ENCODE assay signal across 22 cellular contexts in genomic region chr6:315226-315625, GRCh38. TPM values are rescaled to one million over a fixed set of nuclear protein-coding genes. Genes with fewer than 3 reads are reported as not detected.
A peak's percentile ranks its signal among the peaks of the same experiment; 100 is the strongest.
DNase-seq lines count a peak whose midpoint lies in the region; ATAC-seq and TF ChIP-seq lines count a peak whose summit lies in the region.
"Had no signal": no experiment of that assay in that cellular context is flagged by ENCODE, and none has a peak within 500 bp of the region (broad histone marks: within the 10 kb centered on the region; RNA-seq: fewer than 3 reads in every experiment).

No MANE protein-coding gene starts in this region.

- DNase-seq in coronary artery (ENCODE audit: low spot score) (peak; percentile 71), posterior vena cava (ENCODE audit: low spot score) (peak; percentile 71), NCI-H2171 treated with DMSO at 0.1 percent for 48 hours (lab: John Stamatoyannopoulos, UW) (no peak)
- DNase-seq: CD4-positive, CD25-positive, alpha-beta regulatory T cell; HCEC 1CT; Karpas-422; NCI-H1092 treated with DMSO at 0.1 percent for 48 hours; NCI-H1436; NCI-H187; NCI-H2081 treated with DMSO at 0.1 percent for 48 hours; NCI-H2171; NCI-H524 treated with DMSO at 0.1 percent for 48 hours; NCI-H774; SHP77; T-helper 1 cell had no signal

- no peak overlapping the region for H3K4me3 ChIP-seq in BLaER1 treated with 17β-estradiol and CSF1 and Interleukin-3, amounts not matched to agents 10 nM and 100 nM
- H3K4me3 ChIP-seq in KMS-11 (IDR thresholded peaks at IDR 0.05; ENCODE audit: insufficient read depth, low read depth, low read length) (no peak overlapping the region), coronary artery (no peak overlapping the region)
- H3K4me3 ChIP-seq: A549 had no signal

- no peak for ATAC-seq in GM18502 (IDR thresholded peaks at IDR 0.05; ENCODE audit: poor library complexity, unreplicated experiment)
- no peak for ATAC-seq in GM21576 (IDR thresholded peaks at IDR 0.05; ENCODE audit: unreplicated experiment)
- ATAC-seq: A549, Panc1 had no signal

- H3K27me3 ChIP-seq in BLaER1 treated with 17β-estradiol and CSF1 and Interleukin-3, amounts not matched to agents 10 nM and 100 nM, result no peaks in the 10 kb centered on the region
- H3K27me3 ChIP-seq in KMS-11 (ENCODE audit: insufficient read depth, low read depth), result no peaks in the 10 kb centered on the region

- H3K9ac ChIP-seq in BLaER1 treated with 17β-estradiol and CSF1 and Interleukin-3, amounts not matched to agents 10 nM and 100 nM, result no peak overlapping the region
- peak overlapping the region; percentile 64; the same call in 1 of the 2 replicates for H3K9ac ChIP-seq in KMS-11

- H4K20me1 ChIP-seq in BLaER1 treated with 17β-estradiol and CSF1 and Interleukin-3, amounts not matched to agents 10 nM and 100 nM, result peaks cover 0 to 7% (median 0%) of the 10 kb centered on the region in 11 experiments; a peak in 2 of 22 replicates
- no peaks in the 10 kb centered on the region for H4K20me1 ChIP-seq in KMS-11 (ENCODE audit: insufficient read depth)

- intact Hi-C loops in posterior vena cava (cut with DNase I), result no loop called here

- no peak overlapping the region for H3K27ac ChIP-seq in BLaER1 treated with 17β-estradiol and CSF1 and Interleukin-3, amounts not matched to agents 10 nM and 100 nM
- peak overlapping the region; percentile 92 for H3K27ac ChIP-seq in KMS-11
- H3K27ac ChIP-seq in coronary artery, result no peak overlapping the region
- H3K27ac ChIP-seq: A549, RWPE1 had no signal

- no peak for TF ChIP-seq CTCF in KMS-11 (conservative IDR thresholded peaks at IDR 0.05; ENCODE audit: low read depth, low read length)
- no peak for TF ChIP-seq CTCF in coronary artery (IDR thresholded peaks at IDR 0.05)

- H3K9me3 ChIP-seq in BLaER1 treated with 17β-estradiol and CSF1 and Interleukin-3, amounts not matched to agents 10 nM and 100 nM (replicated peaks in 1 of 11), result 0 out of 22 replicates have a peak, but pooled peaks cover 0 to 5% (median 0%) of the 10 kb centered on the region in 11 experiments
- H3K9me3 ChIP-seq: A549 had no signal

- H3K36me3 ChIP-seq in BLaER1 treated with 17β-estradiol and CSF1 and Interleukin-3, amounts not matched to agents 10 nM and 100 nM, result peaks cover 0 to 28% (median 6%) of the 10 kb centered on the region in 11 experiments; a peak in 10 of 22 replicates
- H3K36me3 ChIP-seq in KMS-11 (ENCODE audit: insufficient read depth), result no peaks in the 10 kb centered on the region

- H2AFZ ChIP-seq in KMS-11 (ENCODE audit: low read depth), result no peak overlapping the region

- peak overlapping the region in 6 of 11 experiments; percentile 0 to 81 (median 48); a peak in 7 of 22 replicates for H3K4me2 ChIP-seq in BLaER1 treated with 17β-estradiol and CSF1 and Interleukin-3, amounts not matched to agents 10 nM and 100 nM
- peak overlapping the region; percentile 95 for H3K4me2 ChIP-seq in KMS-11
- H3K4me2 ChIP-seq: A549 had no signal

- H3K4me1 ChIP-seq in BLaER1 treated with 17β-estradiol and CSF1 and Interleukin-3, amounts not matched to agents 10 nM and 100 nM, result peaks cover 63 to 75% (median 72%) of the 10 kb centered on the region in 10 experiments
- H3K4me1 ChIP-seq in KMS-11 (ENCODE audit: low read depth, poor library complexity, severe bottlenecking), result peaks cover 100% of the 10 kb centered on the region
- H3K4me1 ChIP-seq: A549 had no signal

- peaks cover 61% of the 10 kb centered on the region for H3K79me2 ChIP-seq in KMS-11 (ENCODE audit: insufficient read depth, low read depth)

RNA-seq across cellular contexts. Expression of gene DUSP22, which starts 22.9 kb away (rescaled TPM):
- 10 to 100 TPM; 45.7 to 51.8 TPM for total RNA-seq in posterior vena cava
